11 cellular contexts compared by ENCODE assay signal in the genomic region with DNA sequence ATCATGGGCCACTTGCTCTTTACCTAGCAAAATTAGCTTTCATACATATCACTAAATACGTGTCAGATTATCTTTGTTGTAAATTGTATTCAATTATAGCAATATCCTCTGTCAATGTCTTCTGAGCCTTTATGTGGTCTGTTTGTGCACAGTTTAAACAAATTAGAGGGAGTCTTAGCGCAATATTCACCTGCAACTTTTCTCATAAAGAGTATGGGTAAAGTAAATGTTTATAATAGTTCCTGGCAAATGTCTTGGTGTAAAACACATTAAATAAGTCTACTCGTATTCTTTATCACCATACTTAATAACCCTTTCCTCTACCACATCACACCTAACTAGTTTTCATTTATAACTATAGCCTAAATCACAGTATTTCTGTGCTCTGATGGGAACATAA.
"Had no signal": no experiment of that assay in that cellular context is flagged by ENCODE, and none has a peak within 500 bp of the region (broad histone marks: within the 10 kb centered on the region; RNA-seq: fewer than 3 reads in every experiment).

No MANE protein-coding gene starts in this region.

- ATAC-seq: GM23338, HCT116 had no signal

- H3K27ac ChIP-seq: GM23248 had no signal

- DNase-seq: GM23248, GOT3, H7, H9, HCEC 1CT, HFFc6 had no signal

- FAIRE-seq: H1, H54 had no signal

- H3K36me3 ChIP-seq: HAP-1 had no signal

- H3K9me3 ChIP-seq: HAP-1 had no signal

- H3K4me3 ChIP-seq: GM23248, GM23338, HAP-1 had no signal

- H3K4me1 ChIP-seq: HAP-1 had no signal
